8 cellular contexts compared by ENCODE assay signal in the genomic region with DNA sequence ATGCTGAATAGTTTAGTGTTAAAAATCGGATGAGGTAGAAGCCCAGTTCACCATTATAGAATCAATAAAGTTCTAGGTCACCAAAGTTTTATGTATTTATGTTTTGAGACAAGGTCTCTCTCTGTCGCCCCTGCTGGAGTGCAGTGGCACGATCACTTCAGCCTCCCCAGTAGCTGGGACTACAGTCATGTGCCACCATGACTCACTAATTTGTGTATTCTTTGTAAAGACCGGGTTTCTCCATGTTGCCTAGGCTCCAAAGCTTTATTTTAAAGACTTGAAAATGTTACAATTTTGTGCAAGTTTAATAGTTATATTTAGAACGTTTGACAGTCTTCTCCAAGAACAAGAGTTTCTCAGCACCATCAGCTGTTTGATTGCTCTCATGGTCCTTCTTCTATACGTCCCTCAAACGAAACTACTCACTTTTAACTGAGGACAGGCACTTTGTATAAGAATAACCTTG. TPM values are rescaled to one million over a fixed set of nuclear protein-coding genes. Genes with fewer than 3 reads are reported as not detected.
DNase-seq lines count a peak whose midpoint lies in the region; ATAC-seq and TF ChIP-seq lines count a peak whose summit lies in the region.

No MANE protein-coding gene starts in this region.

- no peaks in the 10 kb centered on the region for H3K4me1 ChIP-seq in osteoblast (ENCODE audit: insufficient read depth, low read length)

- TF ChIP-seq CTCF in osteoblast (IDR thresholded peaks at IDR 0.05; ENCODE audit: extremely low read depth, low read depth, low read length) = peak; percentile 72

- DNase-seq in DMS53 treated with DMSO at 0.1 percent for 48 hours (lab: John Stamatoyannopoulos, UW; ENCODE audit: unreplicated experiment) = peak; percentile 37
- peak in 3 of 4 experiments; percentile 9 to 20 (median 14) for DNase-seq in activated CD4-positive, CD25-positive, alpha-beta regulatory T cell (lab: John Stamatoyannopoulos, UW)
- DNase-seq in epidermal melanocyte (ENCODE audit: insufficient read length, low spot score) = peak; percentile 30
- peak; percentile 85 for DNase-seq in osteoblast (ENCODE audit: insufficient read length, low spot score, missing footprints)
- DNase-seq in mucosa of gallbladder (ENCODE audit: low spot score) = no peak

- peak overlapping the region in 2 of 3 donors; percentile 9 to 73 for H3K27ac Mint-ChIP-seq in IgD-negative memory B cell

- peaks cover 24% of the 10 kb centered on the region for H3K79me2 ChIP-seq in osteoblast (ENCODE audit: insufficient read depth, low read length)

- no peak overlapping the region for H2AFZ ChIP-seq in osteoblast (ENCODE audit: low read length)

- H3K36me3 Mint-ChIP-seq in IgD-negative memory B cell = no peaks in the 10 kb centered on the region

- H4K20me1 ChIP-seq in osteoblast (ENCODE audit: insufficient read depth, low read length) = peaks cover 3% of the 10 kb centered on the region

- peak overlapping the region; percentile 68 for H3K27ac ChIP-seq in osteoblast (ENCODE audit: low read depth, low read length)

- H3K9me3 Mint-ChIP-seq in IgD-negative memory B cell = no peaks in the 10 kb centered on the region

- peaks cover 4 to 6% (median 5%) of the 10 kb centered on the region in 3 donors for H3K4me1 Mint-ChIP-seq in IgD-negative memory B cell

- H3K36me3 ChIP-seq in osteoblast (ENCODE audit: insufficient read depth, low read length) = peaks cover 34% of the 10 kb centered on the region

- H3K4me3 ChIP-seq in osteoblast (ENCODE audit: insufficient read depth, low read length) = no peak overlapping the region

- H3K27me3 ChIP-seq in osteoblast (ENCODE audit: insufficient read depth, low read length) = no peaks in the 10 kb centered on the region

- H3K4me3 Mint-ChIP-seq in IgD-negative memory B cell = no peak overlapping the region

- ATAC-seq in GM21576 (IDR thresholded peaks at IDR 0.05; ENCODE audit: unreplicated experiment) (no peak), GM21360 (IDR thresholded peaks at IDR 0.05; ENCODE audit: unreplicated experiment) (no peak)

- no peak overlapping the region for H3K4me2 ChIP-seq in osteoblast (ENCODE audit: insufficient read depth, low read length)

- H3K27me3 Mint-ChIP-seq in IgD-negative memory B cell = no peaks in the 10 kb centered on the region

- H3K9me3 ChIP-seq in osteoblast (ENCODE audit: low read depth, low read length) = no peaks in the 10 kb centered on the region

RNA-seq across cellular contexts. Expression of gene NDE1, which starts 32.1 kb away (rescaled TPM):
- polyA plus RNA-seq in IgD-negative memory B cell = 79.2 TPM
- total RNA-seq in osteoblast = 28.3 and 31.5 TPM in 2 replicates
- 30.0 TPM for total RNA-seq in mucosa of gallbladder

RNA-seq across cellular contexts. Expression of gene MARF1, which starts 39.2 kb away (rescaled TPM):
- polyA plus RNA-seq in IgD-negative memory B cell = 38.4 TPM
- total RNA-seq in osteoblast (25.0 and 25.7 TPM in 2 replicates), mucosa of gallbladder (92.6 TPM)
